Comparison of ENCODE assay signal across 22 cellular contexts in the genomic region with DNA sequence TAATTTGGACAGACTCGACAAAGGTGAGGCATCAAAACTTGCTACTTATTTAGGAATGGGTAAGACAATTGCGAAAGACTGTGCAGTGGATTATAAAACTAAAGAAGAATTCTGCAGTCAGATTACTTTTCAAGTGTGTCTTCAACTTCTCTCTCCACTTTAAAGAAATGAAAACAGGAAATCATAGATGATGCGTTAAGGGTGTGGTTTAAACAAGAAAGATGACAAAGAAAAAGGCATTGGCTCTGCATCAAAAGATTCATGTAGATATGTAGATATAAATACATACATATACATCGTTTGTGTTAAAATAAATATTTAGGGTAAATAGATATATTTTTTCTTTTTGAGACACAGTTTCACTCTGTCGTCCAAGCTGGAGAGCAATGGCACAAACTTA.
DNase-seq lines count a peak whose midpoint lies in the region; ATAC-seq, FAIRE-seq and TF ChIP-seq lines count a peak whose summit lies in the region.
"Had no signal": no experiment of that assay in that cellular context is flagged by ENCODE, and none has a peak within 500 bp of the region (broad histone marks: within the 10 kb centered on the region; RNA-seq: fewer than 3 reads in every experiment).

No MANE protein-coding gene starts in this region.

- no peaks in the 10 kb centered on the region for H3K9me3 ChIP-seq in CD8-positive, alpha-beta memory T cell (ENCODE audit: low read length)
- H3K9me3 ChIP-seq in mucosa of descending colon (no peaks in the 10 kb centered on the region), HepG2 (ENCODE audit: low read length) (no peaks in the 10 kb centered on the region)
- H3K9me3 ChIP-seq: A549, ascending aorta, sigmoid colon had no signal

- H3K27me3 ChIP-seq in CD8-positive, alpha-beta memory T cell (ENCODE audit: insufficient read depth, low read length, poor library complexity, severe bottlenecking): no peaks in the 10 kb centered on the region
- peaks cover 4 to 38% of the 10 kb centered on the region in 2 experiments; a peak in 4 of 5 replicates for H3K27me3 ChIP-seq in HepG2 (ENCODE audit: control insufficient read depth in 1 of 2, insufficient read depth in 2 of 2, low read length in 2 of 2)
- H3K27me3 ChIP-seq: ascending aorta, BLaER1, sigmoid colon had no signal

- ATAC-seq in activated CD8-positive, alpha-beta memory T cell treated with anti-CD3 and anti-CD28 coated beads, Interleukin-2, amount 10 ng/mL, durations not matched to agents 7 days and 5 days: no peak
- ATAC-seq in activated CD8-positive, alpha-beta T cell treated with anti-CD3 and anti-CD28 coated beads, Interleukin-2, amount 10 ng/mL, durations not matched to agents 7 days and 5 days: no peak
- ATAC-seq in mucosa of descending colon: peak; percentile 24
- no peak for ATAC-seq in HepG2
- ATAC-seq: A549, GM12878 had no signal

- WGBS in HepG2 (ENCODE audit: low lambda C conversion rate): 43% methylated on average over 5 of the region's 5 CpGs

- no peak for DNase-seq in activated CD8-positive, alpha-beta memory T cell treated with anti-CD3 and anti-CD28 coated beads, Interleukin-2, amount 10 ng/mL, durations not matched to agents 7 days and 5 days
- no peak for DNase-seq in activated CD8-positive, alpha-beta memory T cell treated with anti-CD3 and anti-CD28 coated beads for 24 hours
- DNase-seq in CD8-positive, alpha-beta memory T cell: peak in 2 of 5 donors; percentile 54 to 81
- no peak for DNase-seq in activated CD8-positive, alpha-beta T cell treated with anti-CD3 and anti-CD28 coated beads, Interleukin-2, amount 10 ng/mL, durations not matched to agents 7 days and 5 days
- DNase-seq in mucosa of descending colon: no peak
- no peak for DNase-seq in HepG2 (ENCODE audit: low spot score)
- DNase-seq in D341Med (ENCODE audit: low spot score): no peak
- DNase-seq in NCI-H1092 (lab: John Stamatoyannopoulos, UW): no peak
- DNase-seq: activated CD4-positive, alpha-beta T cell treated with anti-CD3 and anti-CD28 coated beads, Interleukin-2, amount 50 U/mL, for 48 hours; activated effector memory CD4-positive, alpha-beta T cell treated with Interleukin-2 at 50 U/mL for 16 hours; DMS153; NCI-H1436 treated with DMSO at 0.1 percent for 48 hours; NCI-H748 treated with DMSO at 0.1 percent for 48 hours; sigmoid colon; SW 1271 had no signal

- in situ Hi-C loops in HepG2 (cut with HindIII; ENCODE audit: extremely low pct_ligation_motif_present, low pct_unique_long_range_greater_than_20kb): no loop called here

- no peak overlapping the region for H3K9ac ChIP-seq in HepG2 (ENCODE audit: insufficient read depth, low read depth, low read length)
- H3K9ac ChIP-seq: BLaER1 had no signal

- no peak overlapping the region for H3K4me3 Mint-ChIP-seq in activated CD8-positive, alpha-beta memory T cell treated with anti-CD3 and anti-CD28 coated beads, Interleukin-2, amount 10 ng/mL, durations not matched to agents 7 days and 5 days
- H3K4me3 Mint-ChIP-seq in CD8-positive, alpha-beta memory T cell: peak overlapping the region in 6 of 7 donors; percentile 2 to 47 (median 34)
- H3K4me3 Mint-ChIP-seq in activated CD8-positive, alpha-beta T cell treated with anti-CD3 and anti-CD28 coated beads, Interleukin-2, amount 10 ng/mL, durations not matched to agents 7 days and 5 days: peak overlapping the region; percentile 2
- H3K4me3 Mint-ChIP-seq: memory B cell, nephron had no signal

- POLR2A ChIA-PET in CD8-positive, alpha-beta memory T cell (lab: Charles Lee): interaction anchor here (1.1 kb wide), 1 partner anchor 15 kb away, joined by 4 read pairs; no protein-coding TSS in a partner anchor
- POLR2A ChIA-PET in activated CD8-positive, alpha-beta T cell treated with anti-CD3 and anti-CD28 coated beads, Interleukin-2, amount 10 ng/mL, durations not matched to agents 7 days and 5 days (lab: Charles Lee): interaction anchor here (1.3 kb wide), 1 partner anchor 27 kb away, joined by 4 read pairs; no protein-coding TSS in a partner anchor
- POLR2A ChIA-PET in HepG2 (lab: Yijun Ruan, JAX): no interaction called here

- FAIRE-seq in HepG2 (lab: Jason Lieb, UNC): no peak
- FAIRE-seq: A549 had no signal

- TF ChIP-seq POLR2A in HepG2 (IDR thresholded peaks at IDR 0.05; ENCODE audit: insufficient read depth in 1 of 2, low read depth in 2 of 2, low read length in 2 of 2): no peak

- H3K4me1 ChIP-seq in CD8-positive, alpha-beta memory T cell (ENCODE audit: insufficient read depth, low read length): peaks cover 54% of the 10 kb centered on the region
- no peaks in the 10 kb centered on the region for H3K4me1 ChIP-seq in mucosa of descending colon (ENCODE audit: low read depth)
- H3K4me1 ChIP-seq in HepG2 (ENCODE audit: insufficient read depth, low read length): peaks cover 9% of the 10 kb centered on the region
- H3K4me1 ChIP-seq: A549, ascending aorta, BLaER1, sigmoid colon had no signal

- TF ChIP-seq CTCF in mucosa of descending colon (IDR thresholded peaks at IDR 0.05) (no peak), HepG2 (CRISPR knock-in tag; IDR thresholded peaks at IDR 0.05) (no peak)

- H3K4me3 ChIP-seq in CD8-positive, alpha-beta memory T cell (ENCODE audit: low read length): no peak overlapping the region
- H3K4me3 ChIP-seq in mucosa of descending colon (no peak overlapping the region), HepG2 (replicated peaks in 1 of 3; ENCODE audit: insufficient read depth in 1 of 3, low read depth in 2 of 3, low read length in 3 of 3) (no peak overlapping the region)
- H3K4me3 ChIP-seq: A549, ascending aorta, BLaER1, GM12878, sigmoid colon had no signal

- H2AFZ ChIP-seq in HepG2 (ENCODE audit: low read length): no peak overlapping the region

- H3K27ac ChIP-seq in CD8-positive, alpha-beta memory T cell (ENCODE audit: low read depth, low read length): peak overlapping the region; percentile 38
- H3K27ac ChIP-seq in HepG2 (ENCODE audit: extremely low read length, insufficient read depth, low read length): no peak overlapping the region
- H3K27ac ChIP-seq: A549, ascending aorta, BLaER1, sigmoid colon had no signal

- no peaks in the 10 kb centered on the region for H3K79me2 ChIP-seq in HepG2 (ENCODE audit: insufficient read depth, low read length)

- CTCF ChIA-PET in activated CD8-positive, alpha-beta memory T cell treated with anti-CD3 and anti-CD28 coated beads, Interleukin-2, amount 10 ng/mL, durations not matched to agents 7 days and 5 days (lab: Charles Lee): interaction anchor here (1.3 to 2.4 kb wide), 2 partner anchors 62 to 329 kb away, joined by 4 to 9 read pairs; no protein-coding TSS in a partner anchor
- CTCF ChIA-PET in CD8-positive, alpha-beta memory T cell (lab: Charles Lee): interaction anchor here (1.5 to 3.4 kb wide), 3 partner anchors 9 to 62 kb away, joined by 3 to 13 read pairs (median 5); no protein-coding TSS in a partner anchor
- CTCF ChIA-PET in activated CD8-positive, alpha-beta T cell treated with anti-CD3 and anti-CD28 coated beads, Interleukin-2, amount 10 ng/mL, durations not matched to agents 7 days and 5 days (lab: Charles Lee): interaction anchor here (0.6 to 3.8 kb wide), 6 partner anchors 9 to 329 kb away, joined by 3 to 14 read pairs (median 4); no protein-coding TSS in a partner anchor
- CTCF ChIA-PET in HepG2 (lab: Yijun Ruan, JAX; ENCODE audit: low intra/inter-chr PET ratio, low total read pairs): no interaction called here

- no peaks in the 10 kb centered on the region for H3K36me3 ChIP-seq in CD8-positive, alpha-beta memory T cell (ENCODE audit: insufficient read depth, low read length)
- no peaks in the 10 kb centered on the region for H3K36me3 ChIP-seq in mucosa of descending colon (ENCODE audit: low read depth)
- H3K36me3 ChIP-seq in HepG2 (replicated peaks in 1 of 2; ENCODE audit: control insufficient read depth in 1 of 2, insufficient read depth in 2 of 2, low read length in 2 of 2): no peaks in the 10 kb centered on the region
- H3K36me3 ChIP-seq: ascending aorta, BLaER1, sigmoid colon had no signal

- H3K27ac Mint-ChIP-seq in activated CD8-positive, alpha-beta memory T cell treated with anti-CD3 and anti-CD28 coated beads, Interleukin-2, amount 10 ng/mL, durations not matched to agents 7 days and 5 days: peak overlapping the region; percentile 57
- H3K27ac Mint-ChIP-seq in CD8-positive, alpha-beta memory T cell: peak overlapping the region; percentile 64 to 96 (median 90)
- H3K27ac Mint-ChIP-seq in activated CD8-positive, alpha-beta T cell treated with anti-CD3 and anti-CD28 coated beads, Interleukin-2, amount 10 ng/mL, durations not matched to agents 7 days and 5 days: peak overlapping the region; percentile 75
- H3K27ac Mint-ChIP-seq: memory B cell, nephron had no signal

- H3K36me3 Mint-ChIP-seq in activated CD8-positive, alpha-beta memory T cell treated with anti-CD3 and anti-CD28 coated beads, Interleukin-2, amount 10 ng/mL, durations not matched to agents 7 days and 5 days: peaks cover 2% of the 10 kb centered on the region
- H3K36me3 Mint-ChIP-seq in CD8-positive, alpha-beta memory T cell: peaks cover 0 to 27% (median 4%) of the 10 kb centered on the region in 3 donors
- peaks cover 18% of the 10 kb centered on the region for H3K36me3 Mint-ChIP-seq in activated CD8-positive, alpha-beta T cell treated with anti-CD3 and anti-CD28 coated beads, Interleukin-2, amount 10 ng/mL, durations not matched to agents 7 days and 5 days (ENCODE audit: low read depth)
- H3K36me3 Mint-ChIP-seq: IgD-negative memory B cell, memory B cell had no signal

- TF ChIP-seq EP300 in HepG2 (IDR thresholded peaks at IDR 0.05; ENCODE audit: low read depth in 2 of 2, low read length in 2 of 2): no peak
- no peak for TF ChIP-seq EP300 in HepG2 (CRISPR knock-in tag; IDR thresholded peaks at IDR 0.05; ENCODE audit: borderline replicate concordance)

- H3K27me3 Mint-ChIP-seq in activated CD8-positive, alpha-beta memory T cell treated with anti-CD3 and anti-CD28 coated beads, Interleukin-2, amount 10 ng/mL, durations not matched to agents 7 days and 5 days: peaks cover 11% of the 10 kb centered on the region
- H3K27me3 Mint-ChIP-seq in CD8-positive, alpha-beta memory T cell: no peaks in the 10 kb centered on the region
- H3K27me3 Mint-ChIP-seq in activated CD8-positive, alpha-beta T cell treated with anti-CD3 and anti-CD28 coated beads, Interleukin-2, amount 10 ng/mL, durations not matched to agents 7 days and 5 days (ENCODE audit: low read depth): peaks cover 9% of the 10 kb centered on the region

- H3K4me1 Mint-ChIP-seq in activated CD8-positive, alpha-beta memory T cell treated with anti-CD3 and anti-CD28 coated beads, Interleukin-2, amount 10 ng/mL, durations not matched to agents 7 days and 5 days: peaks cover 28% of the 10 kb centered on the region
- H3K4me1 Mint-ChIP-seq in CD8-positive, alpha-beta memory T cell: peaks cover 59 to 66% (median 60%) of the 10 kb centered on the region in 3 donors
- H3K4me1 Mint-ChIP-seq in activated CD8-positive, alpha-beta T cell treated with anti-CD3 and anti-CD28 coated beads, Interleukin-2, amount 10 ng/mL, durations not matched to agents 7 days and 5 days (ENCODE audit: low read depth): peaks cover 45% of the 10 kb centered on the region

- TF ChIP-seq RAD21 in HepG2 (CRISPR knock-in tag; IDR thresholded peaks at IDR 0.05): no peak

- no peak overlapping the region for H3K4me2 ChIP-seq in HepG2 (ENCODE audit: low read depth, low read length)
- H3K4me2 ChIP-seq: A549, BLaER1 had no signal

- BruUV-seq in HepG2 (replicated peaks; lab: Mats Ljungman, UMichigan): no TSS peak

- H3K9me3 Mint-ChIP-seq in activated CD8-positive, alpha-beta memory T cell treated with anti-CD3 and anti-CD28 coated beads, Interleukin-2, amount 10 ng/mL, durations not matched to agents 7 days and 5 days (ENCODE audit: low read depth): peaks cover 2% of the 10 kb centered on the region
- H3K9me3 Mint-ChIP-seq in CD8-positive, alpha-beta memory T cell: peaks cover 0 to 1% (median 0%) of the 10 kb centered on the region in 5 donors
- peaks cover 8% of the 10 kb centered on the region for H3K9me3 Mint-ChIP-seq in activated CD8-positive, alpha-beta T cell treated with anti-CD3 and anti-CD28 coated beads, Interleukin-2, amount 10 ng/mL, durations not matched to agents 7 days and 5 days (ENCODE audit: insufficient read depth)
- H3K9me3 Mint-ChIP-seq: memory B cell had no signal

- intact Hi-C loops in mucosa of descending colon (cut with DNase I, micrococcal nuclease): no loop called here
- intact Hi-C loops in HepG2 (cut with micrococcal nuclease; ENCODE audit: unreplicated experiment): no loop called here

- H4K20me1 ChIP-seq in HepG2 (ENCODE audit: insufficient read depth, low read length): no peaks in the 10 kb centered on the region
- H4K20me1 ChIP-seq: BLaER1 had no signal
